Comparison of ENCODE assay signal across 9 cellular contexts in genomic region chr20:17939622-17940446, GRCh38. TPM values are rescaled to one million over a fixed set of nuclear protein-coding genes. Genes with fewer than 3 reads are reported as not detected.
DNase-seq lines count a peak whose midpoint lies in the region; ATAC-seq lines count a peak whose summit lies in the region.
"Had no signal": no experiment of that assay in that cellular context is flagged by ENCODE, and none has a peak within 500 bp of the region (broad histone marks: within the 10 kb centered on the region; RNA-seq: fewer than 3 reads in every experiment).

No MANE protein-coding gene starts in this region.

- no peak overlapping the region for H3K4me3 Mint-ChIP-seq in activated CD4-positive, alpha-beta T cell treated with anti-CD3 and anti-CD28 coated beads, Interleukin-2, amount 10 ng/mL, durations not matched to agents 7 days and 5 days
- H3K4me3 Mint-ChIP-seq in stimulated activated naive CD8-positive, alpha-beta T cell treated with anti-CD3 and anti-CD28 coated beads, Interleukin-15, amount 100 ng/mL, for 72 hours: no peak overlapping the region

- H3K9me3 ChIP-seq in NT2/D1 (ENCODE audit: insufficient read depth, low read length) (no peaks in the 10 kb centered on the region), ectodermal cell (ENCODE audit: control insufficient read depth, low read length) (no peaks in the 10 kb centered on the region)
- H3K9me3 ChIP-seq: ovary had no signal

- CTCF ChIA-PET in activated CD4-positive, alpha-beta T cell treated with anti-CD3 and anti-CD28 coated beads, Interleukin-2, amount 10 ng/mL, durations not matched to agents 7 days and 5 days (lab: Charles Lee): interaction anchor here (0.8 to 2.6 kb wide), 16 partner anchors 9 to 439 kb away, joined by 3 to 9 read pairs (median 4); partner anchors contain the start of gene RRBP1

- peak overlapping the region; percentile 73 for H3K27ac Mint-ChIP-seq in activated CD4-positive, alpha-beta T cell treated with anti-CD3 and anti-CD28 coated beads, Interleukin-2, amount 10 ng/mL, durations not matched to agents 7 days and 5 days
- H3K27ac Mint-ChIP-seq in stimulated activated naive CD8-positive, alpha-beta T cell treated with anti-CD3 and anti-CD28 coated beads, Interleukin-15, amount 100 ng/mL, for 72 hours: peak overlapping the region in 1 of 2 donors; percentile 87

- H3K4me3 ChIP-seq in NT2/D1 (ENCODE audit: insufficient read length, low read depth): no peak overlapping the region
- no peak overlapping the region for H3K4me3 ChIP-seq in ectodermal cell (ENCODE audit: insufficient read depth, low read depth, low read length)
- H3K4me3 ChIP-seq: ovary had no signal

- peaks cover 29% of the 10 kb centered on the region for H3K36me3 Mint-ChIP-seq in activated CD4-positive, alpha-beta T cell treated with anti-CD3 and anti-CD28 coated beads, Interleukin-2, amount 10 ng/mL, durations not matched to agents 7 days and 5 days (ENCODE audit: low read depth)

- peaks cover 25% of the 10 kb centered on the region for H3K4me1 Mint-ChIP-seq in activated CD4-positive, alpha-beta T cell treated with anti-CD3 and anti-CD28 coated beads, Interleukin-2, amount 10 ng/mL, durations not matched to agents 7 days and 5 days
- peaks cover 30% of the 10 kb centered on the region for H3K4me1 Mint-ChIP-seq in stimulated activated naive CD8-positive, alpha-beta T cell treated with anti-CD3 and anti-CD28 coated beads, Interleukin-15, amount 100 ng/mL, for 72 hours

- POLR2A ChIA-PET in activated CD4-positive, alpha-beta T cell treated with anti-CD3 and anti-CD28 coated beads, Interleukin-2, amount 10 ng/mL, durations not matched to agents 7 days and 5 days (lab: Charles Lee): interaction anchor here (0.5 kb wide), 1 partner anchor 339 kb away, joined by 3 read pairs; no protein-coding TSS in a partner anchor

- H3K9ac ChIP-seq in NT2/D1 (ENCODE audit: insufficient read length, low read depth): peak overlapping the region; percentile 6

- peak; percentile 45 for ATAC-seq in stimulated activated naive CD8-positive, alpha-beta T cell treated with anti-CD3 and anti-CD28 coated beads, Interleukin-15, amount 100 ng/mL, for 72 hours
- no peak for ATAC-seq in GM21423 (IDR thresholded peaks at IDR 0.05; ENCODE audit: unreplicated experiment)

- H3K27me3 ChIP-seq in NT2/D1 (ENCODE audit: insufficient read depth, insufficient read length) (no peaks in the 10 kb centered on the region), ectodermal cell (ENCODE audit: control insufficient read depth, insufficient read depth, low read length, poor library complexity, severe bottlenecking) (no peaks in the 10 kb centered on the region)
- H3K27me3 ChIP-seq: ovary had no signal

- DNase-seq in activated CD4-positive, alpha-beta T cell treated with anti-CD3 and anti-CD28 coated beads, Interleukin-2, amount 10 ng/mL, durations not matched to agents 7 days and 5 days: no peak
- DNase-seq in activated CD4-positive, alpha-beta T cell treated with anti-CD3 and anti-CD28 coated beads, Interleukin-2, amount 50 U/mL, for 4 hours: no peak
- DNase-seq in NT2/D1 (ENCODE audit: low read depth, low spot score): no peak
- no peak for DNase-seq in stimulated activated naive CD8-positive, alpha-beta T cell treated with anti-CD3 and anti-CD28 coated beads, Interleukin-15, amount 100 ng/mL, for 72 hours
- no peak for DNase-seq in NOMO-1 treated with dmso at 0.1 percent for 144 hours (lab: John Stamatoyannopoulos, UW; ENCODE audit: unreplicated experiment)
- no peak for DNase-seq in hepatic stellate cell (ENCODE audit: low spot score)

- WGBS in ectodermal cell, 2 experiments: 85 to 90% methylated on average over 7 of the region's 7 CpGs

- H3K9me3 Mint-ChIP-seq in activated CD4-positive, alpha-beta T cell treated with anti-CD3 and anti-CD28 coated beads, Interleukin-2, amount 10 ng/mL, durations not matched to agents 7 days and 5 days: no peaks in the 10 kb centered on the region
- no peaks in the 10 kb centered on the region for H3K9me3 Mint-ChIP-seq in stimulated activated naive CD8-positive, alpha-beta T cell treated with anti-CD3 and anti-CD28 coated beads, Interleukin-15, amount 100 ng/mL, for 72 hours

- peaks cover 8% of the 10 kb centered on the region for H3K4me1 ChIP-seq in NT2/D1 (ENCODE audit: insufficient read depth, insufficient read length)
- H3K4me1 ChIP-seq in ectodermal cell (ENCODE audit: control insufficient read depth, insufficient read depth, low read length): peaks cover 19% of the 10 kb centered on the region

- H3K36me3 ChIP-seq in NT2/D1 (ENCODE audit: insufficient read depth, insufficient read length, low read length) (peaks cover 40% of the 10 kb centered on the region), ectodermal cell (ENCODE audit: control insufficient read depth, insufficient read depth, low read length) (peaks cover 23% of the 10 kb centered on the region)
- H3K36me3 ChIP-seq: ovary had no signal

- H3K27me3 Mint-ChIP-seq in activated CD4-positive, alpha-beta T cell treated with anti-CD3 and anti-CD28 coated beads, Interleukin-2, amount 10 ng/mL, durations not matched to agents 7 days and 5 days: no peaks in the 10 kb centered on the region
- no peaks in the 10 kb centered on the region for H3K27me3 Mint-ChIP-seq in stimulated activated naive CD8-positive, alpha-beta T cell treated with anti-CD3 and anti-CD28 coated beads, Interleukin-15, amount 100 ng/mL, for 72 hours

- peak overlapping the region; percentile 10 for H3K27ac ChIP-seq in ectodermal cell (ENCODE audit: insufficient read depth, low read depth, low read length, poor library complexity, severe bottlenecking)
- H3K27ac ChIP-seq: ovary had no signal

RNA-seq across cellular contexts. Expression of gene SNX5, which starts 28.8 kb away (rescaled TPM):
- total RNA-seq in activated CD4-positive, alpha-beta T cell treated with anti-CD3 and anti-CD28 coated beads, Interleukin-2, amount 10 ng/mL, durations not matched to agents 7 days and 5 days: 100 to 1,000 TPM; 149 to 166 TPM
- polyA plus RNA-seq in ectodermal cell (2013, experiment 1 of 4): 165 TPM
- 165 TPM for polyA plus RNA-seq in ectodermal cell (2013, experiment 2 of 4)
- 156 TPM for polyA plus RNA-seq in ectodermal cell (2013, experiment 3 of 4)
- 159 TPM for polyA plus RNA-seq in ectodermal cell (2013, experiment 4 of 4)

RNA-seq across cellular contexts. Expression of gene MGME1, which starts 29.0 kb away (rescaled TPM):
- 10 to 100 TPM; 36.8 to 41.5 TPM for total RNA-seq in activated CD4-positive, alpha-beta T cell treated with anti-CD3 and anti-CD28 coated beads, Interleukin-2, amount 10 ng/mL, durations not matched to agents 7 days and 5 days
- polyA plus RNA-seq in ectodermal cell (2013, experiment 1 of 4): 57.5 TPM
- polyA plus RNA-seq in ectodermal cell (2013, experiment 2 of 4): 51.5 TPM
- 46.2 TPM for polyA plus RNA-seq in ectodermal cell (2013, experiment 3 of 4)
- polyA plus RNA-seq in ectodermal cell (2013, experiment 4 of 4): 39.1 TPM
